ENCODE assay signal across 34 cellular contexts in genomic region chr1:157011845-157012244, GRCh38.
"Had no signal": no experiment of that assay in that cellular context is flagged by ENCODE, and none has a peak within 500 bp of the region (broad histone marks: within the 10 kb centered on the region; RNA-seq: fewer than 3 reads in every experiment).

No MANE protein-coding gene starts in this region.

- H3K9me3 ChIP-seq: MG63 had no signal

- H3K36me3 ChIP-seq: MG63 had no signal

- H3K4me3 ChIP-seq: MG63 had no signal

- DNase-seq: Karpas-422, Kasumi-1, MG63, MM.1S, MV-4-11, NCI-H1048, NCI-H1092, NCI-H1092 treated with DMSO at 0.1 percent for 48 hours, NCI-H1105, NCI-H1105 treated with DMSO at 0.1 percent for 48 hours, NCI-H1417, NCI-H1417 treated with DMSO at 0.1 percent for 48 hours, NCI-H1436, NCI-H1436 treated with DMSO at 0.1 percent for 48 hours, NCI-H1694, NCI-H1694 treated with DMSO at 0.1 percent for 48 hours, NCI-H187, NCI-H187 treated with DMSO at 0.1 percent for 48 hours, NCI-H1930, NCI-H2029, NCI-H2029 treated with DMSO at 0.1 percent for 48 hours, NCI-H2081, NCI-H2081 treated with DMSO at 0.1 percent for 48 hours, NCI-H2107, NCI-H2171, NCI-H2171 treated with DMSO at 0.1 percent for 48 hours, NCI-H2227 treated with DMSO at 0.1 percent for 48 hours, NCI-H226, NCI-H345, NCI-H446, NCI-H446 treated with DMSO at 0.1 percent for 48 hours, NCI-H510A, NCI-H510A treated with DMSO at 0.1 percent for 48 hours, NCI-H524 had no signal
